In the genomic region with DNA sequence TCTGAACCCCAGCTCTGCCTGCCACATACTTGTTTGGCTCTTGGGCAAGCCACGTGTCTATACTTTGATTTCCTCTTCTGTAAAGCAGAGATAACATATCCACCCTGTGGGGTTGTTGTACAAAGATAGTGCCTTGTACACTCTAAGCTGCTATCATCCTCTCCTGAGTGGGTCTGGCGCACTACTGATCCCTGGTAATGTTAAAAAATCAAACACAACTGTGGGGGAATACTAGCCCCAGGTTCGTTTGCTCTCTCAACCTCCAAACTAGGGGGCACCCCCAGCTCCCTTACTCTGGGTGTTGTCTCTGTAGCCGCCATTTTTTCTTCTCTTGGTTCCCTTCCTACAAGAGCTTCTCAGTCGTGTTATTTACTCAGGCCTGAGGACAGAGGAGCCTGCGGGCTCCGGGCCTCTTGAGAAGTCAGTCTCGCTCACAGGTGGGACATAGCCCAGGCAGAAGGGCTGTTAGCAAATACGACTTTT, we compare ENCODE assay signal across 8 cellular contexts. TPM values are rescaled to one million over a fixed set of nuclear protein-coding genes. Genes with fewer than 3 reads are reported as not detected.
DNase-seq lines count a peak whose midpoint lies in the region; ATAC-seq and TF ChIP-seq lines count a peak whose summit lies in the region.

No MANE protein-coding gene starts in this region.

- H3K36me3 Mint-ChIP-seq in activated T-helper 17 cell treated with anti-CD3 and anti-CD28 coated beads, Interleukin-2, amount 50 U/mL, for 72 hours (ENCODE audit: low read depth), result peaks cover 55% of the 10 kb centered on the region

- ATAC-seq in heart left ventricle, result no peak
- ATAC-seq in left cardiac atrium, result no peak
- ATAC-seq in activated T-helper 17 cell treated with anti-CD3 and anti-CD28 coated beads, Interleukin-2, amount 50 U/mL, for 72 hours (replicated peaks), result no peak
- ATAC-seq in HG03159 (IDR thresholded peaks at IDR 0.05; ENCODE audit: unreplicated experiment), result no peak
- no peak for ATAC-seq in aorta (ENCODE audit: low FRiP score)

- 51 to 58% (median 55%) methylated on average over 9 of the region's 9 CpGs for WGBS in heart left ventricle, 4 donors
- WGBS in liver, result 58% methylated on average over 9 of the region's 9 CpGs
- WGBS in testis, 2 donors, result 42 to 47% methylated on average over 9 of the region's 9 CpGs
- WGBS in aorta, 2 donors, result 70 to 74% methylated on average over 9 of the region's 9 CpGs

- H3K4me3 ChIP-seq in heart left ventricle, result peak overlapping the region in 10 of 12 donors; percentile 69 to 98 (median 87)
- peak overlapping the region in 2 of 3 donors; percentile 29 to 77 for H3K4me3 ChIP-seq in liver (ENCODE audit: low read depth in 1 of 3, low read length in 3 of 3)
- peak overlapping the region in 1 of 2 donors; percentile 95 for H3K4me3 ChIP-seq in testis
- no peak overlapping the region for H3K4me3 ChIP-seq in aorta (ENCODE audit: low read length in 2 of 2)

- H3K27ac ChIP-seq in heart left ventricle, result peak overlapping the region in 11 of 12 donors; percentile 43 to 97 (median 91)
- peak overlapping the region in 1 of 2 donors; percentile 21 for H3K27ac ChIP-seq in liver (ENCODE audit: low read depth in 1 of 2, low read length in 2 of 2)
- H3K27ac ChIP-seq in testis, result no peak overlapping the region
- H3K27ac ChIP-seq in aorta (ENCODE audit: low read depth in 1 of 2, low read length in 2 of 2), result no peak overlapping the region

- H3K27me3 Mint-ChIP-seq in activated T-helper 17 cell treated with anti-CD3 and anti-CD28 coated beads, Interleukin-2, amount 50 U/mL, for 72 hours, result no peaks in the 10 kb centered on the region

- H3K9me3 Mint-ChIP-seq in activated T-helper 17 cell treated with anti-CD3 and anti-CD28 coated beads, Interleukin-2, amount 50 U/mL, for 72 hours, result no peaks in the 10 kb centered on the region

- no peak for TF ChIP-seq RAD21 in liver (IDR thresholded peaks at IDR 0.05)

- H3K9ac ChIP-seq in liver (ENCODE audit: low read depth in 1 of 2, low read length in 2 of 2), result peak overlapping the region; percentile 10 to 20

- H3K4me3 Mint-ChIP-seq in activated T-helper 17 cell treated with anti-CD3 and anti-CD28 coated beads, Interleukin-2, amount 50 U/mL, for 72 hours, result peak overlapping the region; percentile 86

- H3K27ac Mint-ChIP-seq in activated T-helper 17 cell treated with anti-CD3 and anti-CD28 coated beads, Interleukin-2, amount 50 U/mL, for 72 hours, result peak overlapping the region; percentile 93

- TF ChIP-seq CTCF in heart left ventricle (IDR thresholded peaks at IDR 0.05), result no peak
- no peak for TF ChIP-seq CTCF in liver (IDR thresholded peaks at IDR 0.05; ENCODE audit: low read depth, low read length, missing input control)
- TF ChIP-seq CTCF in testis (IDR thresholded peaks at IDR 0.05), result no peak

- H3K27me3 ChIP-seq in heart left ventricle (no peaks in the 10 kb centered on the region), liver (ENCODE audit: control insufficient read depth in 4 of 4, insufficient read depth in 4 of 4, low read length in 3 of 4) (no peaks in the 10 kb centered on the region), testis (no peaks in the 10 kb centered on the region), aorta (ENCODE audit: control insufficient read depth in 1 of 2, insufficient read depth in 2 of 2, low read length in 1 of 2) (no peaks in the 10 kb centered on the region)

- intact Hi-C loops in heart left ventricle (cut with DNase I), result loop anchor here in 4 of 10 donors (5.0 kb wide), 3 partner anchors 34 to 121 kb away; partner anchors contain the start of genes POLD2 (in 4 of the 4) and YKT6 (in 1 of the 4)
- intact Hi-C loops in left cardiac atrium (cut with DNase I), result loop anchor here in 1 of 2 donors (5.0 kb wide), 1 partner anchor 41 kb away; the partner anchor contains the start of gene POLD2
- intact Hi-C loops in testis (cut with DNase I; ENCODE audit: low total_unique reads), result no loop called here
- intact Hi-C loops in aorta (cut with DNase I), result loop anchor here in 1 of 2 donors (5.0 kb wide), 1 partner anchor 41 kb away; the partner anchor contains the start of gene POLD2

- H3K9me3 ChIP-seq in heart left ventricle (no peaks in the 10 kb centered on the region), liver (ENCODE audit: control insufficient read depth in 4 of 4, low read length in 3 of 4) (no peaks in the 10 kb centered on the region), testis (no peaks in the 10 kb centered on the region), aorta (ENCODE audit: control insufficient read depth, low read length) (no peaks in the 10 kb centered on the region)

- peak in 2 of 5 donors; percentile 7 to 25 for DNase-seq in heart left ventricle
- no peak for DNase-seq in left cardiac atrium
- no peak for DNase-seq in testis
- DNase-seq in aorta, result no peak
- DNase-seq in DMS153 (lab: John Stamatoyannopoulos, UW), result no peak

- TF ChIP-seq POLR2A in heart left ventricle (IDR thresholded peaks at IDR 0.05) (no peak), testis (IDR thresholded peaks at IDR 0.05) (no peak)

- H3K36me3 ChIP-seq in heart left ventricle (peaks cover 0 to 48% (median 40%) of the 10 kb centered on the region in 9 donors), liver (ENCODE audit: control insufficient read depth in 4 of 4, insufficient read depth in 3 of 4, low read depth in 1 of 4, low read length in 3 of 4) (peaks cover 5 to 34% (median 15%) of the 10 kb centered on the region in 4 donors), testis (ENCODE audit: low read depth, missing control alignments) (no peaks in the 10 kb centered on the region), aorta (ENCODE audit: control insufficient read depth in 1 of 2, insufficient read depth in 2 of 2, low read length in 1 of 2) (peaks cover 0 to 2% of the 10 kb centered on the region in 2 donors)

- H3K4me1 ChIP-seq in heart left ventricle (peaks cover 3 to 55% (median 27%) of the 10 kb centered on the region in 12 donors), liver (ENCODE audit: control insufficient read depth in 4 of 4, insufficient read depth in 4 of 4, low read length in 3 of 4) (peaks cover 6 to 41% (median 20%) of the 10 kb centered on the region in 4 donors), testis (peaks cover 10% of the 10 kb centered on the region), aorta (ENCODE audit: control insufficient read depth in 1 of 2, insufficient read depth in 2 of 2, low read length in 2 of 2) (peaks cover 0 to 5% of the 10 kb centered on the region in 2 donors)

- H3K4me1 Mint-ChIP-seq in activated T-helper 17 cell treated with anti-CD3 and anti-CD28 coated beads, Interleukin-2, amount 50 U/mL, for 72 hours, result peaks cover 21% of the 10 kb centered on the region

RNA-seq across cellular contexts. Expression of gene POLM, which starts 1.0 kb away (rescaled TPM):
- total RNA-seq in heart left ventricle (10 to 100 TPM; 10.1 to 24.3 (median 14.0) TPM), left cardiac atrium (10 to 100 TPM; 20.0 to 22.1 TPM), liver (10 to 100 TPM in 1 of 2 donors, 1 to 10 TPM in 1; 6.9 to 24.0 TPM), testis (10 to 100 TPM; 43.4 to 63.7 TPM), aorta (10 to 100 TPM; 27.6 to 35.7 TPM)
- polyA plus RNA-seq in heart left ventricle (10 to 100 TPM; 10.3 to 13.7 TPM), liver (1 to 10 TPM; 9.1 to 9.4 TPM), testis (ENCODE audit: insufficient read depth, low read depth, low replicate concordance) (11.7 TPM), aorta (10 to 100 TPM in 1 of 2 donors, 1 to 10 TPM in 1; 8.4 to 35.6 TPM)
- 10 to 100 TPM; 27.8 to 33.9 TPM for total RNA-seq in activated T-helper 17 cell treated with anti-CD3 and anti-CD28 coated beads, Interleukin-2, amount 50 U/mL, for 72 hours

RNA-seq across cellular contexts. Expression of gene PGAM2, which starts 15.9 kb away (rescaled TPM):
- 1,000 to 10,000 TPM in 1 of 9 donors, 100 to 1,000 TPM in 8; 300 to 1,183 (median 555) TPM for total RNA-seq in heart left ventricle
- polyA plus RNA-seq in heart left ventricle, result 1,000 to 10,000 TPM in 1 of 2 donors, 100 to 1,000 TPM in 1; 242 to 2,064 TPM
- total RNA-seq in left cardiac atrium, result 1,000 to 10,000 TPM in 1 of 2 donors, 100 to 1,000 TPM in 1; 799 to 1,159 TPM
- 1 to 10 TPM in 1 of 2 donors, not detected in 1; 2.4 TPM for total RNA-seq in activated T-helper 17 cell treated with anti-CD3 and anti-CD28 coated beads, Interleukin-2, amount 50 U/mL, for 72 hours
- 1 to 10 TPM in 1 of 2 donors, under 1 TPM in 1; 0.42 to 2.3 TPM for total RNA-seq in liver
- polyA plus RNA-seq in liver, result under 1 TPM; 0.13 to 0.56 TPM
- 100 to 1,000 TPM in 1 of 2 donors, 10 to 100 TPM in 1; 85.1 to 139 TPM for total RNA-seq in testis
- 298 TPM for polyA plus RNA-seq in testis (ENCODE audit: insufficient read depth, low read depth, low replicate concordance)
- 1 to 10 TPM; 4.1 to 4.8 TPM for total RNA-seq in aorta
- 1 to 10 TPM; 8.0 to 9.5 TPM for polyA plus RNA-seq in aorta

RNA-seq across cellular contexts. Expression of gene AEBP1, which starts 22.8 kb away (rescaled TPM):
- total RNA-seq in heart left ventricle (10 to 100 TPM; 15.2 to 51.1 (median 25.4) TPM), left cardiac atrium (100 to 1,000 TPM in 1 of 2 donors, 10 to 100 TPM in 1; 65.0 to 117 TPM), liver (10 to 100 TPM in 1 of 2 donors, 1 to 10 TPM in 1; 3.4 to 13.3 TPM), testis (100 to 1,000 TPM in 1 of 2 donors, 10 to 100 TPM in 1; 74.5 to 102 TPM), aorta (1,000 to 10,000 TPM in 1 of 2 donors, 100 to 1,000 TPM in 1; 856 to 1,098 TPM)
- polyA plus RNA-seq in heart left ventricle (10 to 100 TPM; 10.9 to 20.2 TPM), liver (10 to 100 TPM in 1 of 2 donors, 1 to 10 TPM in 1; 3.8 to 11.5 TPM), testis (ENCODE audit: insufficient read depth, low read depth, low replicate concordance) (168 TPM), aorta (1,000 to 10,000 TPM in 1 of 2 donors, 100 to 1,000 TPM in 1; 293 to 2,243 TPM)
- 1 to 10 TPM; 1.2 to 5.3 TPM for total RNA-seq in activated T-helper 17 cell treated with anti-CD3 and anti-CD28 coated beads, Interleukin-2, amount 50 U/mL, for 72 hours

RNA-seq across cellular contexts. Expression of gene DBNL, which starts 36.8 kb away (rescaled TPM):
- total RNA-seq in heart left ventricle (10 to 100 TPM; 29.9 to 76.7 (median 42.9) TPM), left cardiac atrium (10 to 100 TPM; 42.1 to 48.7 TPM), liver (10 to 100 TPM; 47.3 to 60.2 TPM), testis (10 to 100 TPM; 61.4 to 72.7 TPM), aorta (100 to 1,000 TPM in 1 of 2 donors, 10 to 100 TPM in 1; 96.1 to 105 TPM)
- polyA plus RNA-seq in heart left ventricle (10 to 100 TPM; 39.3 to 86.3 TPM), liver (10 to 100 TPM; 26.1 to 35.6 TPM), testis (ENCODE audit: insufficient read depth, low read depth, low replicate concordance) (50.0 TPM), aorta (10 to 100 TPM; 80.1 to 91.6 TPM)
- total RNA-seq in activated T-helper 17 cell treated with anti-CD3 and anti-CD28 coated beads, Interleukin-2, amount 50 U/mL, for 72 hours, result 100 to 1,000 TPM in 1 of 2 donors, 10 to 100 TPM in 1; 93.8 to 137 TPM

RNA-seq across cellular contexts. Expression of gene POLD2, which starts 42.0 kb away (rescaled TPM):
- total RNA-seq in heart left ventricle (100 to 1,000 TPM in 1 of 9 donors, 10 to 100 TPM in 8; 74.1 to 150 (median 89.2) TPM), left cardiac atrium (10 to 100 TPM; 95.8 to 98.9 TPM), liver (10 to 100 TPM; 53.9 to 85.0 TPM), testis (10 to 100 TPM; 59.4 to 61.9 TPM), aorta (10 to 100 TPM; 49.5 to 53.4 TPM)
- polyA plus RNA-seq in heart left ventricle (100 to 1,000 TPM in 1 of 2 donors, 10 to 100 TPM in 1; 67.0 to 176 TPM), liver (100 to 1,000 TPM in 1 of 2 donors, 10 to 100 TPM in 1; 85.7 to 101 TPM), testis (ENCODE audit: insufficient read depth, low read depth, low replicate concordance) (117 TPM), aorta (10 to 100 TPM; 31.6 to 93.1 TPM)
- 100 to 1,000 TPM; 114 to 181 TPM for total RNA-seq in activated T-helper 17 cell treated with anti-CD3 and anti-CD28 coated beads, Interleukin-2, amount 50 U/mL, for 72 hours

Comparison
In these comparisons a context has a peak if more than half of its experiments do, and no peak if none do; other contexts are left out.
1. H3K27ac ChIP-seq: peak in heart left ventricle (11 of 12); none in testis (0 of 2) and aorta (0 of 2).
2. H3K4me3 ChIP-seq: peak in heart left ventricle (10 of 12) and liver (2 of 3); none in aorta (0 of 2).
3. RNA of gene PGAM2, which starts 15.9 kb away (total RNA-seq): 799 to 1,159 TPM in left cardiac atrium, 300 to 1,183 TPM in heart left ventricle and 85.1 to 139 TPM in testis; 4.1 to 4.8 TPM in aorta, 2.4 TPM in activated T-helper 17 cell treated with anti-CD3 and anti-CD28 coated beads, Interleukin-2, amount 50 U/mL, for 72 hours and 0.42 to 2.3 TPM in liver; every median in the first group is over 10 times any median in the second.
4. RNA of gene AEBP1, which starts 22.8 kb away (total RNA-seq): 856 to 1,098 TPM in aorta; 65.0 to 117 TPM in left cardiac atrium, 74.5 to 102 TPM in testis, 15.2 to 51.1 TPM in heart left ventricle, 3.4 to 13.3 TPM in liver and 1.2 to 5.3 TPM in activated T-helper 17 cell treated with anti-CD3 and anti-CD28 coated beads, Interleukin-2, amount 50 U/mL, for 72 hours; every median in the first group is over 4 times any median in the second.